ENCODE assay signal across 12 cellular contexts in the genomic region with DNA sequence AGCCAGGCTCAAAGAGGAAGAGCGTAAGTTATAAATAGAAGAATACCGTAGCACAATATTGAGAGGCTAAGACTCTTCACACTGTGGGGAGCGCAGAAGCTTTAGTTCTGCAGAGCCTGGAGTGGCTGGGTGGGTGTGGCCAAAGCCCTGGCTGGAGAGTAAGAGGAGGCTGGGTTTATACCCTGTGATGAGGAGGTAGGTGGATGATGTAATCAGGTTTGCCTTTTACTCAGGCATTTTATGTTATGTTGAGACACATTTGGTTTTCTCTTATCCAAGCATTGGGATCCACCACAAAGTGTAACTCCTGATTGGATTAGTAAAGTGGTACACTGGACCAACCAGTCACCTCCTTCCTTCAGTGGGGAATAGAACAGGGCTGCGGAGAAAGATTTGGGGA. TPM values are rescaled to one million over a fixed set of nuclear protein-coding genes. Genes with fewer than 3 reads are reported as not detected.
DNase-seq lines count a peak whose midpoint lies in the region; ATAC-seq and TF ChIP-seq lines count a peak whose summit lies in the region.
"Had no signal": no experiment of that assay in that cellular context is flagged by ENCODE, and none has a peak within 500 bp of the region (broad histone marks: within the 10 kb centered on the region; RNA-seq: fewer than 3 reads in every experiment).

No MANE protein-coding gene starts in this region.

- ATAC-seq in activated CD8-positive, alpha-beta T cell treated with anti-CD3 and anti-CD28 coated beads for 36 hours: peak; percentile 85
- no peak for ATAC-seq in activated CD8-positive, alpha-beta T cell treated with anti-CD3 and anti-CD28 coated beads, Interleukin-2, amount 10 ng/mL, durations not matched to agents 7 days and 5 days
- ATAC-seq in activated naive CD8-positive, alpha-beta T cell treated with anti-CD3 and anti-CD28 coated beads, Interleukin-2, amount 50 U/mL, for 24 hours: peak; percentile 40
- no peak for ATAC-seq in GM18505 (IDR thresholded peaks at IDR 0.05; ENCODE audit: unreplicated experiment)
- ATAC-seq: activated T-cell treated with anti-CD3 and anti-CD28 coated beads, Interleukin-2, amount 50 U/mL, for 4 hours; stimulated activated naive B cell treated with anti-CD40 and anti-IgM and Interleukin-4, amounts not matched to agents 10 μg/mL and 1 μg/mL and 100 μg/mL, for 72 hours had no signal

- peaks cover 2% of the 10 kb centered on the region for H3K4me1 Mint-ChIP-seq in activated CD8-positive, alpha-beta T cell treated with anti-CD3 and anti-CD28 coated beads for 36 hours (ENCODE audit: low read depth)
- H3K4me1 Mint-ChIP-seq in activated CD8-positive, alpha-beta T cell treated with anti-CD3 and anti-CD28 coated beads, Interleukin-2, amount 10 ng/mL, durations not matched to agents 7 days and 5 days (ENCODE audit: low read depth): no peaks in the 10 kb centered on the region
- H3K4me1 Mint-ChIP-seq in activated naive CD8-positive, alpha-beta T cell treated with anti-CD3 and anti-CD28 coated beads, Interleukin-2, amount 50 U/mL, for 24 hours: peaks cover 3% of the 10 kb centered on the region
- peaks cover 31% of the 10 kb centered on the region for H3K4me1 Mint-ChIP-seq in progenitor cell of endocrine pancreas (ENCODE audit: low read depth)
- H3K4me1 Mint-ChIP-seq: immature natural killer cell; stimulated activated naive B cell treated with anti-CD40 and anti-IgM and Interleukin-4, amounts not matched to agents 10 μg/mL and 1 μg/mL and 100 μg/mL, for 72 hours had no signal

- POLR2A ChIA-PET in activated CD8-positive, alpha-beta T cell treated with anti-CD3 and anti-CD28 coated beads for 36 hours (lab: Charles Lee): no interaction called here
- POLR2A ChIA-PET in activated CD8-positive, alpha-beta T cell treated with anti-CD3 and anti-CD28 coated beads, Interleukin-2, amount 10 ng/mL, durations not matched to agents 7 days and 5 days (lab: Charles Lee): interaction anchor here (0.7 kb wide), 1 partner anchor 61 kb away, joined by 3 read pairs; no protein-coding TSS in a partner anchor

- H3K4me3 ChIP-seq in effector memory CD4-positive, alpha-beta T cell (ENCODE audit: insufficient read depth, low read depth, low read length, poor library complexity, severe bottlenecking): no peak overlapping the region

- H3K36me3 Mint-ChIP-seq in activated CD8-positive, alpha-beta T cell treated with anti-CD3 and anti-CD28 coated beads for 36 hours (ENCODE audit: low read depth): no peaks in the 10 kb centered on the region
- H3K36me3 Mint-ChIP-seq in activated CD8-positive, alpha-beta T cell treated with anti-CD3 and anti-CD28 coated beads, Interleukin-2, amount 10 ng/mL, durations not matched to agents 7 days and 5 days (ENCODE audit: low read depth): no peaks in the 10 kb centered on the region
- H3K36me3 Mint-ChIP-seq in activated naive CD8-positive, alpha-beta T cell treated with anti-CD3 and anti-CD28 coated beads, Interleukin-2, amount 50 U/mL, for 24 hours (ENCODE audit: low read depth): no peaks in the 10 kb centered on the region
- peaks cover 12% of the 10 kb centered on the region for H3K36me3 Mint-ChIP-seq in progenitor cell of endocrine pancreas (ENCODE audit: insufficient read depth)
- H3K36me3 Mint-ChIP-seq: immature natural killer cell; stimulated activated naive B cell treated with anti-CD40 and anti-IgM and Interleukin-4, amounts not matched to agents 10 μg/mL and 1 μg/mL and 100 μg/mL, for 72 hours had no signal

- H3K27ac ChIP-seq in effector memory CD4-positive, alpha-beta T cell (ENCODE audit: insufficient read depth, low read length, poor library complexity, severe bottlenecking): no peak overlapping the region

- TF ChIP-seq CTCF in activated CD8-positive, alpha-beta T cell treated with anti-CD3 and anti-CD28 coated beads for 36 hours (IDR thresholded peaks at IDR 0.05): no peak
- TF ChIP-seq CTCF in progenitor cell of endocrine pancreas (IDR thresholded peaks at IDR 0.05; ENCODE audit: unreplicated experiment): no peak
- TF ChIP-seq CTCF in GM10266 (IDR thresholded peaks at IDR 0.05; ENCODE audit: control insufficient read depth, insufficient read depth, low read depth, missing control alignments): no peak

- H3K9me3 ChIP-seq in effector memory CD4-positive, alpha-beta T cell (ENCODE audit: control insufficient read depth, low read length): no peaks in the 10 kb centered on the region

- H3K27ac Mint-ChIP-seq in activated CD8-positive, alpha-beta T cell treated with anti-CD3 and anti-CD28 coated beads for 36 hours: peak overlapping the region; percentile 51
- H3K27ac Mint-ChIP-seq in activated CD8-positive, alpha-beta T cell treated with anti-CD3 and anti-CD28 coated beads, Interleukin-2, amount 10 ng/mL, durations not matched to agents 7 days and 5 days: no peak overlapping the region
- no peak overlapping the region for H3K27ac Mint-ChIP-seq in activated naive CD8-positive, alpha-beta T cell treated with anti-CD3 and anti-CD28 coated beads, Interleukin-2, amount 50 U/mL, for 24 hours
- H3K27ac Mint-ChIP-seq in progenitor cell of endocrine pancreas: peak overlapping the region; percentile 19
- H3K27ac Mint-ChIP-seq: immature natural killer cell; stimulated activated naive B cell treated with anti-CD40 and anti-IgM and Interleukin-4, amounts not matched to agents 10 μg/mL and 1 μg/mL and 100 μg/mL, for 72 hours had no signal

- H3K4me3 Mint-ChIP-seq in activated CD8-positive, alpha-beta T cell treated with anti-CD3 and anti-CD28 coated beads for 36 hours: no peak overlapping the region
- no peak overlapping the region for H3K4me3 Mint-ChIP-seq in activated CD8-positive, alpha-beta T cell treated with anti-CD3 and anti-CD28 coated beads, Interleukin-2, amount 10 ng/mL, durations not matched to agents 7 days and 5 days
- no peak overlapping the region for H3K4me3 Mint-ChIP-seq in activated naive CD8-positive, alpha-beta T cell treated with anti-CD3 and anti-CD28 coated beads, Interleukin-2, amount 50 U/mL, for 24 hours
- no peak overlapping the region for H3K4me3 Mint-ChIP-seq in progenitor cell of endocrine pancreas (ENCODE audit: low read depth)
- H3K4me3 Mint-ChIP-seq: activated T-cell treated with anti-CD3 and anti-CD28 coated beads, Interleukin-2, amount 50 U/mL, for 4 hours; immature natural killer cell; stimulated activated naive B cell treated with anti-CD40 and anti-IgM and Interleukin-4, amounts not matched to agents 10 μg/mL and 1 μg/mL and 100 μg/mL, for 72 hours had no signal

- H3K36me3 ChIP-seq in effector memory CD4-positive, alpha-beta T cell (ENCODE audit: control insufficient read depth, insufficient read depth, low read length): no peaks in the 10 kb centered on the region

- CTCF ChIA-PET in activated CD8-positive, alpha-beta T cell treated with anti-CD3 and anti-CD28 coated beads for 36 hours (lab: Charles Lee): interaction anchor here (1.5 kb wide), 1 partner anchor 18 kb away, joined by 6 read pairs; no protein-coding TSS in a partner anchor
- CTCF ChIA-PET in activated CD8-positive, alpha-beta T cell treated with anti-CD3 and anti-CD28 coated beads, Interleukin-2, amount 10 ng/mL, durations not matched to agents 7 days and 5 days (lab: Charles Lee): no interaction called here

- no peaks in the 10 kb centered on the region for H3K4me1 ChIP-seq in effector memory CD4-positive, alpha-beta T cell (ENCODE audit: control insufficient read depth, insufficient read depth, low read length, poor library complexity, severe bottlenecking)

- no peaks in the 10 kb centered on the region for H3K9me3 Mint-ChIP-seq in activated CD8-positive, alpha-beta T cell treated with anti-CD3 and anti-CD28 coated beads for 36 hours
- H3K9me3 Mint-ChIP-seq in activated CD8-positive, alpha-beta T cell treated with anti-CD3 and anti-CD28 coated beads, Interleukin-2, amount 10 ng/mL, durations not matched to agents 7 days and 5 days (ENCODE audit: insufficient read depth): no peaks in the 10 kb centered on the region
- H3K9me3 Mint-ChIP-seq in activated naive CD8-positive, alpha-beta T cell treated with anti-CD3 and anti-CD28 coated beads, Interleukin-2, amount 50 U/mL, for 24 hours: no peaks in the 10 kb centered on the region
- peaks cover 12% of the 10 kb centered on the region for H3K9me3 Mint-ChIP-seq in progenitor cell of endocrine pancreas (ENCODE audit: low read depth)
- H3K9me3 Mint-ChIP-seq: activated T-cell treated with anti-CD3 and anti-CD28 coated beads, Interleukin-2, amount 50 U/mL, for 4 hours had no signal

- intact Hi-C loops in activated CD8-positive, alpha-beta T cell treated with anti-CD3 and anti-CD28 coated beads for 36 hours (cut with micrococcal nuclease): no loop called here

- no peak for TF ChIP-seq POLR2A in GM18505 (IDR thresholded peaks at IDR 0.05; ENCODE audit: borderline replicate concordance, extremely low read depth, insufficient read depth, insufficient read length)

- no peaks in the 10 kb centered on the region for H3K27me3 ChIP-seq in effector memory CD4-positive, alpha-beta T cell (replicated peaks; ENCODE audit: control insufficient read depth, insufficient read depth, low read length, poor library complexity, severe bottlenecking)

- DNase-seq in activated CD8-positive, alpha-beta T cell treated with anti-CD3 and anti-CD28 coated beads for 36 hours: peak; percentile 27
- no peak for DNase-seq in activated CD8-positive, alpha-beta T cell treated with anti-CD3 and anti-CD28 coated beads, Interleukin-2, amount 10 ng/mL, durations not matched to agents 7 days and 5 days
- peak; percentile 6 for DNase-seq in NCI-H187 treated with DMSO at 0.1 percent for 48 hours (lab: John Stamatoyannopoulos, UW)
- no peak for DNase-seq in activated naive CD8-positive, alpha-beta T cell treated with anti-CD3 and anti-CD28 coated beads, Interleukin-2, amount 50 U/mL, for 24 hours
- no peak for DNase-seq in progenitor cell of endocrine pancreas (ENCODE audit: low spot score, unreplicated experiment)
- DNase-seq in GM10266 (ENCODE audit: extremely low spot score): no peak
- no peak for DNase-seq in effector memory CD4-positive, alpha-beta T cell
- DNase-seq: activated T-cell treated with anti-CD3 and anti-CD28 coated beads, Interleukin-2, amount 50 U/mL, for 4 hours; GOT3; immature natural killer cell; stimulated activated naive B cell treated with anti-CD40 and anti-IgM and Interleukin-4, amounts not matched to agents 10 μg/mL and 1 μg/mL and 100 μg/mL, for 72 hours had no signal

- no peaks in the 10 kb centered on the region for H3K27me3 Mint-ChIP-seq in activated CD8-positive, alpha-beta T cell treated with anti-CD3 and anti-CD28 coated beads for 36 hours
- no peaks in the 10 kb centered on the region for H3K27me3 Mint-ChIP-seq in activated CD8-positive, alpha-beta T cell treated with anti-CD3 and anti-CD28 coated beads, Interleukin-2, amount 10 ng/mL, durations not matched to agents 7 days and 5 days (ENCODE audit: low read depth)
- peaks cover 8% of the 10 kb centered on the region for H3K27me3 Mint-ChIP-seq in activated naive CD8-positive, alpha-beta T cell treated with anti-CD3 and anti-CD28 coated beads, Interleukin-2, amount 50 U/mL, for 24 hours
- H3K27me3 Mint-ChIP-seq in progenitor cell of endocrine pancreas: no peaks in the 10 kb centered on the region

RNA-seq across cellular contexts. Expression of gene CDS1, which starts 13.9 kb away (rescaled TPM):
- total RNA-seq in activated CD8-positive, alpha-beta T cell treated with anti-CD3 and anti-CD28 coated beads for 36 hours: under 1 TPM; 0.07 to 0.25 TPM
- not detected for total RNA-seq in activated CD8-positive, alpha-beta T cell treated with anti-CD3 and anti-CD28 coated beads, Interleukin-2, amount 10 ng/mL, durations not matched to agents 7 days and 5 days
- 21.6 and 22.2 TPM in 2 replicates for total RNA-seq in progenitor cell of endocrine pancreas

Comparison
In these comparisons a context has a peak if more than half of its experiments do, and no peak if none do; other contexts are left out.
1. ATAC-seq: peak in activated CD8-positive, alpha-beta T cell treated with anti-CD3 and anti-CD28 coated beads for 36 hours (single experiment) and activated naive CD8-positive, alpha-beta T cell treated with anti-CD3 and anti-CD28 coated beads, Interleukin-2, amount 50 U/mL, for 24 hours (single experiment); none in activated CD8-positive, alpha-beta T cell treated with anti-CD3 and anti-CD28 coated beads, Interleukin-2, amount 10 ng/mL, durations not matched to agents 7 days and 5 days (single experiment) and GM18505 (single experiment).
2. DNase-seq: peak in activated CD8-positive, alpha-beta T cell treated with anti-CD3 and anti-CD28 coated beads for 36 hours (single experiment) and NCI-H187 treated with DMSO at 0.1 percent for 48 hours (single experiment); none in activated CD8-positive, alpha-beta T cell treated with anti-CD3 and anti-CD28 coated beads, Interleukin-2, amount 10 ng/mL, durations not matched to agents 7 days and 5 days (single experiment), activated naive CD8-positive, alpha-beta T cell treated with anti-CD3 and anti-CD28 coated beads, Interleukin-2, amount 50 U/mL, for 24 hours (single experiment), progenitor cell of endocrine pancreas (single experiment), GM10266 (single experiment) and effector memory CD4-positive, alpha-beta T cell (0 of 3).
3. H3K27ac Mint-ChIP-seq: peak in activated CD8-positive, alpha-beta T cell treated with anti-CD3 and anti-CD28 coated beads for 36 hours (single experiment) and progenitor cell of endocrine pancreas (single experiment); none in activated CD8-positive, alpha-beta T cell treated with anti-CD3 and anti-CD28 coated beads, Interleukin-2, amount 10 ng/mL, durations not matched to agents 7 days and 5 days (single experiment) and activated naive CD8-positive, alpha-beta T cell treated with anti-CD3 and anti-CD28 coated beads, Interleukin-2, amount 50 U/mL, for 24 hours (single experiment).
4. RNA of gene CDS1, which starts 13.9 kb away (total RNA-seq): 21.6 to 22.2 TPM in progenitor cell of endocrine pancreas; 0.07 to 0.25 TPM in activated CD8-positive, alpha-beta T cell treated with anti-CD3 and anti-CD28 coated beads for 36 hours and not detected in activated CD8-positive, alpha-beta T cell treated with anti-CD3 and anti-CD28 coated beads, Interleukin-2, amount 10 ng/mL, durations not matched to agents 7 days and 5 days; every median in the first group is over 10 times any median in the second.